Comparison of ENCODE assay signal across 29 cellular contexts in genomic region chr12:132094269-132094891, GRCh38. TPM values are rescaled to one million over a fixed set of nuclear protein-coding genes. Genes with fewer than 3 reads are reported as not detected.
DNase-seq lines count a peak whose midpoint lies in the region; ATAC-seq and TF ChIP-seq lines count a peak whose summit lies in the region.
"Had no signal": no experiment of that assay in that cellular context is flagged by ENCODE, and none has a peak within 500 bp of the region (broad histone marks: within the 10 kb centered on the region; RNA-seq: fewer than 3 reads in every experiment).

No MANE protein-coding gene starts in this region.

- H3K9me3 ChIP-seq in DND-41 (ENCODE audit: insufficient read depth, low read length, severe bottlenecking) (no peaks in the 10 kb centered on the region), mesenchymal stem cell (ENCODE audit: control insufficient read depth, low read length) (no peaks in the 10 kb centered on the region)
- H3K9me3 ChIP-seq: ascending aorta, mucosa of descending colon, pancreas, SJCRH30 had no signal

- H3K27ac ChIP-seq in DND-41 (ENCODE audit: low read length) (peak overlapping the region; percentile 26; the same call in 1 of the 2 replicates), mesenchymal stem cell (ENCODE audit: low read length, poor library complexity, severe bottlenecking) (no peak overlapping the region)
- H3K27ac ChIP-seq: ascending aorta, cardiac muscle cell, hepatocyte, pancreas, SJCRH30 had no signal

- no peak overlapping the region for H3K23ac ChIP-seq in mesenchymal stem cell (ENCODE audit: low read length in 2 of 2)

- no peak for TF ChIP-seq CTCF in DND-41 (IDR thresholded peaks at IDR 0.05; ENCODE audit: borderline replicate concordance, extremely low read depth, low read length, poor library complexity, severe bottlenecking)
- no peak for TF ChIP-seq CTCF in foreskin fibroblast (IDR thresholded peaks at IDR 0.05; ENCODE audit: low read depth, low read length)

- no peak overlapping the region for H3K14ac ChIP-seq in mesenchymal stem cell (ENCODE audit: low read length in 2 of 2)

- no peak overlapping the region for H3K4me3 Mint-ChIP-seq in T-helper 1 cell treated with Interleukin-12 subunit alpha and Interleukin-12 subunit beta and Interleukin-4 antibody, amounts not matched to agents 30 μg/mL and 1 μg/mL, for 36 hours
- no peak overlapping the region for H3K4me3 Mint-ChIP-seq in activated naive CD8-positive, alpha-beta T cell treated with anti-CD3 and anti-CD28 coated beads, Interleukin-2, amount 50 U/mL, for 24 hours
- H3K4me3 Mint-ChIP-seq: CD14-positive monocyte, nephron progenitor cell had no signal

- peaks cover 21% of the 10 kb centered on the region for H3K79me1 ChIP-seq in mesenchymal stem cell (replicated peaks; ENCODE audit: low read length, poor library complexity, severe bottlenecking)

- peak overlapping the region; percentile 59 for H4K91ac ChIP-seq in mesenchymal stem cell (ENCODE audit: low read length)

- peaks cover 8% of the 10 kb centered on the region; the same call in 1 of the 2 replicates for H4K20me1 ChIP-seq in DND-41 (ENCODE audit: insufficient read depth, low read length)

- WGBS in mesenchymal stem cell = 95% methylated on average over 13 of the region's 16 CpGs

- H2BK120ac ChIP-seq in mesenchymal stem cell (ENCODE audit: low read depth, low read length) = no peak overlapping the region

- H3K4me1 ChIP-seq in DND-41 (ENCODE audit: insufficient read depth, low read length) (peaks cover 2% of the 10 kb centered on the region; the same call in 1 of the 2 replicates), mesenchymal stem cell (ENCODE audit: control insufficient read depth, insufficient read depth, low read depth, low read length) (no peaks in the 10 kb centered on the region)
- H3K4me1 ChIP-seq: ascending aorta, pancreas, SJCRH30 had no signal

- peaks cover 12% of the 10 kb centered on the region for H3K9me3 Mint-ChIP-seq in T-helper 1 cell treated with Interleukin-12 subunit alpha and Interleukin-12 subunit beta and Interleukin-4 antibody, amounts not matched to agents 30 μg/mL and 1 μg/mL, for 36 hours
- peaks cover 12% of the 10 kb centered on the region for H3K9me3 Mint-ChIP-seq in activated naive CD8-positive, alpha-beta T cell treated with anti-CD3 and anti-CD28 coated beads, Interleukin-2, amount 50 U/mL, for 24 hours

- peak overlapping the region; percentile 41 for H3K27ac Mint-ChIP-seq in T-helper 1 cell treated with Interleukin-12 subunit alpha and Interleukin-12 subunit beta and Interleukin-4 antibody, amounts not matched to agents 30 μg/mL and 1 μg/mL, for 36 hours
- no peak overlapping the region for H3K27ac Mint-ChIP-seq in activated naive CD8-positive, alpha-beta T cell treated with anti-CD3 and anti-CD28 coated beads, Interleukin-2, amount 50 U/mL, for 24 hours
- H3K27ac Mint-ChIP-seq: activated T-helper 2 cell treated with anti-CD3 and anti-CD28 coated beads, Interferon-gamma antibody, Interleukin-2, Interleukin-4, amounts not matched to agents 10 μg/mL and 5 μg/mL and 100 μg/mL, durations not matched to agents 14 hours and 24 hours and 36 hours; nephron progenitor cell had no signal

- H2BK5ac ChIP-seq in mesenchymal stem cell (ENCODE audit: low read depth, low read length, poor library complexity, severe bottlenecking) = no peak overlapping the region

- peaks cover 49% of the 10 kb centered on the region for H3K36me3 ChIP-seq in DND-41 (ENCODE audit: insufficient read depth, low read length)
- H3K36me3 ChIP-seq in mesenchymal stem cell (ENCODE audit: control insufficient read depth in 1 of 2, insufficient read depth in 2 of 2, low read depth in 1 of 2, low read length in 2 of 2) = peaks cover 23 to 44% of the 10 kb centered on the region in 2 experiments
- H3K36me3 ChIP-seq: pancreas had no signal

- no peaks in the 10 kb centered on the region for H3K27me3 Mint-ChIP-seq in T-helper 1 cell treated with Interleukin-12 subunit alpha and Interleukin-12 subunit beta and Interleukin-4 antibody, amounts not matched to agents 30 μg/mL and 1 μg/mL, for 36 hours (ENCODE audit: low read depth)
- H3K27me3 Mint-ChIP-seq in activated naive CD8-positive, alpha-beta T cell treated with anti-CD3 and anti-CD28 coated beads, Interleukin-2, amount 50 U/mL, for 24 hours = no peaks in the 10 kb centered on the region

- H3K4me3 ChIP-seq in DND-41 (ENCODE audit: low read depth in 1 of 2, low read length in 2 of 2) = no peak overlapping the region
- H3K4me3 ChIP-seq in mesenchymal stem cell (ENCODE audit: insufficient read depth in 1 of 2, low read depth in 1 of 2, low read length in 2 of 2) = no peak overlapping the region
- H3K4me3 ChIP-seq in foreskin fibroblast (ENCODE audit: low read depth in 1 of 2, low read length in 2 of 2) = no peak overlapping the region
- H3K4me3 ChIP-seq: ascending aorta, cardiac muscle cell, hepatocyte, mucosa of descending colon, pancreas, SJCRH30 had no signal

- no peak for ATAC-seq in DND-41 (ENCODE audit: insufficient read depth, low read depth)
- ATAC-seq in activated naive CD8-positive, alpha-beta T cell treated with anti-CD3 and anti-CD28 coated beads, Interleukin-2, amount 50 U/mL, for 24 hours = peak; percentile 20
- ATAC-seq: mucosa of descending colon; pancreas; stimulated activated naive CD8-positive, alpha-beta T cell treated with anti-CD3 and anti-CD28 coated beads, Interleukin-15, Interleukin-2, amounts not matched to agents 100 U/mL and 50 U/mL, for 24 hours had no signal

- H3K36me3 Mint-ChIP-seq in T-helper 1 cell treated with Interleukin-12 subunit alpha and Interleukin-12 subunit beta and Interleukin-4 antibody, amounts not matched to agents 30 μg/mL and 1 μg/mL, for 36 hours (ENCODE audit: low read depth) = peaks cover 33% of the 10 kb centered on the region
- peaks cover 55% of the 10 kb centered on the region for H3K36me3 Mint-ChIP-seq in activated naive CD8-positive, alpha-beta T cell treated with anti-CD3 and anti-CD28 coated beads, Interleukin-2, amount 50 U/mL, for 24 hours (ENCODE audit: low read depth)

- H3K4me2 ChIP-seq in DND-41 (ENCODE audit: insufficient read depth, low read length) (no peak overlapping the region), mesenchymal stem cell (ENCODE audit: low read length, poor library complexity, severe bottlenecking) (no peak overlapping the region)
- H3K4me2 ChIP-seq: hepatocyte had no signal

- DNase-seq in T-helper 1 cell = no peak
- no peak for DNase-seq in DND-41
- no peak for DNase-seq in activated naive CD8-positive, alpha-beta T cell treated with anti-CD3 and anti-CD28 coated beads, Interleukin-2, amount 50 U/mL, for 24 hours
- no peak for DNase-seq in mesenchymal stem cell
- no peak for DNase-seq in stimulated activated CD4-positive, alpha-beta T cell treated with anti-CD3 and anti-CD28 coated beads, Interleukin-2, amount 100 ng/mL, for 48 hours
- DNase-seq in KG1 (lab: John Stamatoyannopoulos, UW) = no peak
- no peak for DNase-seq in foreskin fibroblast
- DNase-seq: 8988T; activated CD4-positive, alpha-beta T cell treated with anti-CD3 and anti-CD28 coated beads, Interleukin-2, amount 50 U/mL, for 4 hours; activated CD4-positive, CD25-positive, alpha-beta regulatory T cell; activated CD8-positive, alpha-beta memory T cell treated with anti-CD3 and anti-CD28 coated beads, Interleukin-2, amount 50 U/mL, for 4 hours; dermis blood vessel endothelial cell; mucosa of descending colon; NCI-H1092 treated with DMSO at 0.1 percent for 48 hours; NCI-H1694 treated with DMSO at 0.1 percent for 48 hours; NCI-H446 treated with DMSO at 0.1 percent for 48 hours; NCI-H774; nephron progenitor cell; pancreas; SJCRH30; small intestine; stimulated activated naive CD8-positive, alpha-beta T cell treated with anti-CD3 and anti-CD28 coated beads, Interleukin-15, Interleukin-2, amounts not matched to agents 100 U/mL and 50 U/mL, for 24 hours; SW 1271 had no signal

- H2AK5ac ChIP-seq in mesenchymal stem cell (ENCODE audit: low read length, severe bottlenecking) = no peak overlapping the region

- H3K4me1 Mint-ChIP-seq in T-helper 1 cell treated with Interleukin-12 subunit alpha and Interleukin-12 subunit beta and Interleukin-4 antibody, amounts not matched to agents 30 μg/mL and 1 μg/mL, for 36 hours (ENCODE audit: low read depth) = peaks cover 12% of the 10 kb centered on the region
- peaks cover 18% of the 10 kb centered on the region for H3K4me1 Mint-ChIP-seq in activated naive CD8-positive, alpha-beta T cell treated with anti-CD3 and anti-CD28 coated beads, Interleukin-2, amount 50 U/mL, for 24 hours
- H3K4me1 Mint-ChIP-seq: nephron progenitor cell had no signal

- H3K27me3 ChIP-seq in DND-41 (ENCODE audit: insufficient read depth, low read length, poor library complexity) (no peaks in the 10 kb centered on the region), mesenchymal stem cell (ENCODE audit: control insufficient read depth in 1 of 2, insufficient read depth in 1 of 2, low read length in 2 of 2) (no peaks in the 10 kb centered on the region)
- H3K27me3 ChIP-seq: ascending aorta, cardiac muscle cell, hepatocyte, pancreas, SJCRH30 had no signal

- H4K8ac ChIP-seq in mesenchymal stem cell (ENCODE audit: low read length) = no peak overlapping the region

- H2BK15ac ChIP-seq in mesenchymal stem cell (ENCODE audit: low read depth, poor library complexity, severe bottlenecking) = no peak overlapping the region

- no peak overlapping the region for H3K18ac ChIP-seq in mesenchymal stem cell (ENCODE audit: low read depth in 1 of 2, low read length in 2 of 2)

- peaks cover 74% of the 10 kb centered on the region for H3K79me2 ChIP-seq in DND-41 (ENCODE audit: insufficient read depth, low read length)

- H3K9ac ChIP-seq in DND-41 (ENCODE audit: low read depth, low read length) = no peak overlapping the region
- no peak overlapping the region for H3K9ac ChIP-seq in mesenchymal stem cell (ENCODE audit: low read length)

- no peak overlapping the region for H2BK12ac ChIP-seq in mesenchymal stem cell (ENCODE audit: low read length in 2 of 2)

- H3K4ac ChIP-seq in mesenchymal stem cell (ENCODE audit: low read depth in 1 of 2, low read length in 2 of 2) = no peak overlapping the region

- H2AFZ ChIP-seq in DND-41 (ENCODE audit: low read depth, low read length) = no peak overlapping the region
- H2AFZ ChIP-seq in mesenchymal stem cell (ENCODE audit: low read depth, low read length) = no peak overlapping the region
- H2AFZ ChIP-seq: hepatocyte had no signal

RNA-seq across cellular contexts. Expression of gene DDX51, which starts 49.7 kb away (rescaled TPM):
- polyA plus RNA-seq in mesenchymal stem cell (2013, experiment 1 of 2) = 4.3 TPM
- polyA plus RNA-seq in mesenchymal stem cell (2013, experiment 2 of 2) = 4.4 TPM

RNA-seq across cellular contexts. Expression of gene NOC4L, which starts 49.9 kb away (rescaled TPM):
- 16.6 TPM for polyA plus RNA-seq in mesenchymal stem cell (2013, experiment 1 of 2)
- 15.7 TPM for polyA plus RNA-seq in mesenchymal stem cell (2013, experiment 2 of 2)
